In the genomic region with DNA sequence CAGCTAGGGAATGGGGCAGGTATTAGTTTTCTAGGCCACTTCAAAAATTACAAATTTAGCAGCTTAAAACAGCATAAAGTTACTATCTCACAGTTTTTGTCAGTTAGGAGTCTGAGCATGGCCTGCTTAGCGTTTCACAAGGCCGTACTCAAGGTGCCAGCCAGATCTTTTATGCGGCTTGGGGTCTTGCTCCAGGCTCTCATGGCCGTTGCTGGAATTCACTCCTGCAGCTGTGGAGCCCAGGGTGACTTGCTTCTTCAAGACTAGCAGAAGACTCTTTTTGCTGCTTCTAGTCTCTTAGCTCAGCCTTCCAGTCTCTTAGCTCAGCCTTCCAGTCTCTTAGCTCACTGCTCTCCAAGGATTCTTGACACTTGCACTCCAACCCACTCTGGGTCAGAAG, we compare ENCODE assay signal across 22 cellular contexts.
"Had no signal": no experiment of that assay in that cellular context is flagged by ENCODE, and none has a peak within 500 bp of the region (broad histone marks: within the 10 kb centered on the region; RNA-seq: fewer than 3 reads in every experiment).

No MANE protein-coding gene starts in this region.

- H3K9ac ChIP-seq: neural progenitor cell, parathyroid adenoma had no signal

- H3K27me3 ChIP-seq: neural progenitor cell, ovary, right lobe of liver, sigmoid colon, stomach, thyroid gland, tibial nerve, upper lobe of left lung had no signal

- H3K4me3 ChIP-seq: neural progenitor cell, ovary, psoas muscle, right lobe of liver, sigmoid colon, stomach, thoracic aorta, thyroid gland, tibial nerve, upper lobe of left lung had no signal

- H3K4me1 ChIP-seq: neural progenitor cell, parathyroid adenoma, psoas muscle, right lobe of liver had no signal

- H3K9me3 ChIP-seq: ovary, psoas muscle, right lobe of liver, sigmoid colon, stomach, thoracic aorta, thyroid gland, tibial nerve, upper lobe of left lung had no signal

- H3K4me2 ChIP-seq: neural progenitor cell had no signal

- DNase-seq: naive thymus-derived CD8-positive, alpha-beta T cell; occipital lobe; ovary; posterior cingulate gyrus; psoas muscle; right lobe of liver; sigmoid colon; small intestine; stimulated activated CD4-positive, alpha-beta T cell treated with anti-CD3 and anti-CD28 coated beads, Interleukin-15, amount 100 ng/mL, for 24 hours; stimulated activated CD4-positive, alpha-beta T cell treated with anti-CD3 and anti-CD28 coated beads, Interleukin-2, amount 100 ng/mL, for 24 hours; stimulated activated CD4-positive, alpha-beta T cell treated with anti-CD3 and anti-CD28 coated beads, Interleukin-2, amount 100 ng/mL, for 48 hours; stimulated activated CD4-positive, alpha-beta T cell treated with anti-CD3 and anti-CD28 coated beads, Interleukin-4, amount 100 ng/mL, for 24 hours; stimulated activated naive B cell treated with anti-CD40 and anti-IgM and Interleukin-4, amounts not matched to agents 10 μg/mL and 1 μg/mL and 100 μg/mL, for 72 hours; stimulated activated naive CD4-positive, alpha-beta T cell treated with Interleukin-2 at 50 U/mL for 16 hours; stomach; thyroid gland; trophoblast cell; upper lobe of left lung had no signal

- H3K79me2 ChIP-seq: parathyroid adenoma had no signal

- H3K27ac ChIP-seq: neural progenitor cell, ovary, parathyroid adenoma, psoas muscle, right lobe of liver, sigmoid colon, stomach, thoracic aorta, thyroid gland, tibial nerve, upper lobe of left lung had no signal

- H3K36me3 ChIP-seq: neural progenitor cell, ovary, right lobe of liver, sigmoid colon, stomach, thoracic aorta, thyroid gland, tibial nerve, upper lobe of left lung had no signal
